In genomic region chr16:73058221-73058615, GRCh38 we compare ENCODE assay signal across 8 cellular contexts. TPM values are rescaled to one million over a fixed set of nuclear protein-coding genes. Genes with fewer than 3 reads are reported as not detected.
DNase-seq lines count a peak whose midpoint lies in the region; ATAC-seq and TF ChIP-seq lines count a peak whose summit lies in the region.

No MANE protein-coding gene starts in this region.

- H3K4me1 Mint-ChIP-seq in osteocyte (ENCODE audit: unreplicated experiment), result peaks cover 40% of the 10 kb centered on the region

- DNase-seq in GM03348 (ENCODE audit: low spot score), result peak; percentile 80
- DNase-seq in UCSD-AML1 (lab: John Stamatoyannopoulos, UW; ENCODE audit: unreplicated experiment), result peak; percentile 44
- no peak for DNase-seq in fibroblast of mammary gland (ENCODE audit: low read depth)
- no peak for DNase-seq in osteocyte (ENCODE audit: extremely low spot score, unreplicated experiment)
- no peak for DNase-seq in SKM-1 (lab: John Stamatoyannopoulos, UW; ENCODE audit: unreplicated experiment)
- no peak for DNase-seq in activated gamma-delta T cell (lab: John Stamatoyannopoulos, UW)

- H3K4me3 ChIP-seq in fibroblast of mammary gland (ENCODE audit: control insufficient read depth, low read depth, low read length), result peak overlapping the region; percentile 62

- H3K27me3 Mint-ChIP-seq in osteocyte (ENCODE audit: unreplicated experiment), result no peaks in the 10 kb centered on the region

- no peaks in the 10 kb centered on the region for H3K9me3 Mint-ChIP-seq in osteocyte (ENCODE audit: unreplicated experiment)

- H3K36me3 Mint-ChIP-seq in osteocyte (ENCODE audit: unreplicated experiment), result peaks cover 6% of the 10 kb centered on the region

- TF ChIP-seq CTCF in fibroblast of mammary gland (conservative IDR thresholded peaks at IDR 0.05; ENCODE audit: control insufficient read depth, insufficient read depth, low read depth, low read length) (no peak), osteocyte (IDR thresholded peaks at IDR 0.05) (peak; percentile 10)

- peak; percentile 77 for ATAC-seq in GM19397 (IDR thresholded peaks at IDR 0.05; ENCODE audit: unreplicated experiment)
- peak; percentile 73 for ATAC-seq in HG03354 (IDR thresholded peaks at IDR 0.05; ENCODE audit: poor library complexity, severe bottlenecking, unreplicated experiment)

- peak overlapping the region; percentile 24 for H3K27ac Mint-ChIP-seq in osteocyte (ENCODE audit: unreplicated experiment)

- H3K4me3 Mint-ChIP-seq in osteocyte (ENCODE audit: unreplicated experiment), result peak overlapping the region; percentile 56

RNA-seq across cellular contexts. Expression of gene ZFHX3, which starts 10.3 kb away (rescaled TPM):
- 89.1 and 97.0 TPM in 2 replicates for total RNA-seq in osteocyte

Comparison
In these comparisons a context has a peak if more than half of its experiments do, and no peak if none do; other contexts are left out.
1. DNase-seq: peak in GM03348 (single experiment) and UCSD-AML1 (single experiment); none in fibroblast of mammary gland (single experiment), osteocyte (single experiment), SKM-1 (single experiment) and activated gamma-delta T cell (single experiment).